Comparison of ENCODE assay signal across 2 cellular contexts in the genomic region with DNA sequence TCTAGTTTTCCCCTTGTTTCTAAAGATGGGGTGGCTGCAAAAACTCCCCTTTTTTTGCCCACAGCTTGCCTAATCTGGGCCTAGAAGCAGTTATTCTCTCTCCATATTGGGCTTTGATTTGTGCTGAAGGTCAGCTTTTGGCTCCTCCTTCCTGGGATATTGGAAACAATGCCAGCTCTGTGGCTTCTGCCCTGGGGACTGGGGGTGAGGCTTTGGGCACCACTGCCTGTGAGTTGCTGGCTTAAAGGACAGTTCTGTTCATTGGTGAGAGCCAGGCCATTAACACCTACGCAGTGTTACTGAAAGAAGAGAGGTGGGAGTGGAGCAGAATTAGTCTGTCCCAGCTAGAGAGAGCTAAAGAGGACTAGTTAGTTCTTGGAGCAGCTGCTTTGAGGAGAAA.
TF ChIP-seq lines count a peak whose summit lies in the region.

No MANE protein-coding gene starts in this region.

TF ChIP-seq in HCT116, 20 proteins besides CTCF, POLR2A, EP300 and RAD21:
- TF ChIP-seq SRF (IDR thresholded peaks at IDR 0.05; ENCODE audit: low read depth) = no peak
- TF ChIP-seq, protein P1, sequence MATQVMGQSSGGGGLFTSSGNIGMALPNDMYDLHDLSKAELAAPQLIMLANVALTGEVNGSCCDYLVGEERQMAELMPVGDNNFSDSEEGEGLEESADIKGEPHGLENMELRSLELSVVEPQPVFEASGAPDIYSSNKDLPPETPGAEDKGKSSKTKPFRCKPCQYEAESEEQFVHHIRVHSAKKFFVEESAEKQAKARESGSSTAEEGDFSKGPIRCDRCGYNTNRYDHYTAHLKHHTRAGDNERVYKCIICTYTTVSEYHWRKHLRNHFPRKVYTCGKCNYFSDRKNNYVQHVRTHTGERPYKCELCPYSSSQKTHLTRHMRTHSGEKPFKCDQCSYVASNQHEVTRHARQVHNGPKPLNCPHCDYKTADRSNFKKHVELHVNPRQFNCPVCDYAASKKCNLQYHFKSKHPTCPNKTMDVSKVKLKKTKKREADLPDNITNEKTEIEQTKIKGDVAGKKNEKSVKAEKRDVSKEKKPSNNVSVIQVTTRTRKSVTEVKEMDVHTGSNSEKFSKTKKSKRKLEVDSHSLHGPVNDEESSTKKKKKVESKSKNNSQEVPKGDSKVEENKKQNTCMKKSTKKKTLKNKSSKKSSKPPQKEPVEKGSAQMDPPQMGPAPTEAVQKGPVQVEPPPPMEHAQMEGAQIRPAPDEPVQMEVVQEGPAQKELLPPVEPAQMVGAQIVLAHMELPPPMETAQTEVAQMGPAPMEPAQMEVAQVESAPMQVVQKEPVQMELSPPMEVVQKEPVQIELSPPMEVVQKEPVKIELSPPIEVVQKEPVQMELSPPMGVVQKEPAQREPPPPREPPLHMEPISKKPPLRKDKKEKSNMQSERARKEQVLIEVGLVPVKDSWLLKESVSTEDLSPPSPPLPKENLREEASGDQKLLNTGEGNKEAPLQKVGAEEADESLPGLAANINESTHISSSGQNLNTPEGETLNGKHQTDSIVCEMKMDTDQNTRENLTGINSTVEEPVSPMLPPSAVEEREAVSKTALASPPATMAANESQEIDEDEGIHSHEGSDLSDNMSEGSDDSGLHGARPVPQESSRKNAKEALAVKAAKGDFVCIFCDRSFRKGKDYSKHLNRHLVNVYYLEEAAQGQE (IDR thresholded peaks at IDR 0.05; ENCODE audit: low read depth) = no peak
- no peak for TF ChIP-seq JUND (IDR thresholded peaks at IDR 0.05)

TF ChIP-seq in K562, 482 proteins besides CTCF, POLR2A, EP300 and RAD21:
- TF ChIP-seq BACH1 (tag; IDR thresholded peaks at IDR 0.05) (no peak), ZNF695 (CRISPR knock-in tag; IDR thresholded peaks at IDR 0.05) (no peak), SIX5 (IDR thresholded peaks at IDR 0.05; ENCODE audit: borderline replicate concordance in 1 of 2, insufficient read depth in 1 of 2, low read depth in 1 of 2, low read length in 2 of 2) (no peak), KDM2B (CRISPR knock-in tag; IDR thresholded peaks at IDR 0.05) (no peak), EGR1 (conservative IDR thresholded peaks at IDR 0.05) (peak; percentile 42; the same call in 1 of the 2 replicates), CBX3 (IDR thresholded peaks at IDR 0.05; ENCODE audit: borderline replicate concordance in 1 of 2, low read length in 2 of 2) (no peak), DMBX1 (CRISPR knock-in tag; IDR thresholded peaks at IDR 0.05; ENCODE audit: borderline replicate concordance) (no peak), GTF2F1 (IDR thresholded peaks at IDR 0.05; ENCODE audit: low read depth, low read length) (no peak), GTF2E2 (tag; IDR thresholded peaks at IDR 0.05) (no peak), NR2C2 (CRISPR knock-in tag; IDR thresholded peaks at IDR 0.05) (no peak), NR2C2 (tag; IDR thresholded peaks at IDR 0.05) (no peak), PTRF (tag; IDR thresholded peaks at IDR 0.05) (no peak)
- TF ChIP-seq, protein P2, sequence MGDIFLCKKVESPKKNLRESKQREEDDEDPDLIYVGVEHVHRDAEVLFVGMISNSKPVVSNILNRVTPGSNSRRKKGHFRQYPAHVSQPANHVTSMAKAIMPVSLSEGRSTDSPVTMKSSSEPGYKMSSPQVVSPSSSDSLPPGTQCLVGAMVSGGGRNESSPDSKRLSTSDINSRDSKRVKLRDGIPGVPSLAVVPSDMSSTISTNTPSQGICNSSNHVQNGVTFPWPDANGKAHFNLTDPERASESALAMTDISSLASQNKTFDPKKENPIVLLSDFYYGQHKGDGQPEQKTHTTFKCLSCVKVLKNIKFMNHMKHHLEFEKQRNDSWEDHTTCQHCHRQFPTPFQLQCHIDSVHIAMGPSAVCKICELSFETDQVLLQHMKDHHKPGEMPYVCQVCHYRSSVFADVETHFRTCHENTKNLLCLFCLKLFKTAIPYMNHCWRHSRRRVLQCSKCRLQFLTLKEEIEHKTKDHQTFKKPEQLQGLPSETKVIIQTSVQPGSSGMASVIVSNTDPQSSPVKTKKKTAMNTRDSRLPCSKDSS (IDR thresholded peaks at IDR 0.05; ENCODE audit: low read depth, partially characterized antibody) = no peak
- TF ChIP-seq, protein P3, sequence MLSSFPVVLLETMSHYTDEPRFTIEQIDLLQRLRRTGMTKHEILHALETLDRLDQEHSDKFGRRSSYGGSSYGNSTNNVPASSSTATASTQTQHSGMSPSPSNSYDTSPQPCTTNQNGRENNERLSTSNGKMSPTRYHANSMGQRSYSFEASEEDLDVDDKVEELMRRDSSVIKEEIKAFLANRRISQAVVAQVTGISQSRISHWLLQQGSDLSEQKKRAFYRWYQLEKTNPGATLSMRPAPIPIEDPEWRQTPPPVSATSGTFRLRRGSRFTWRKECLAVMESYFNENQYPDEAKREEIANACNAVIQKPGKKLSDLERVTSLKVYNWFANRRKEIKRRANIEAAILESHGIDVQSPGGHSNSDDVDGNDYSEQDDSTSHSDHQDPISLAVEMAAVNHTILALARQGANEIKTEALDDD (IDR thresholded peaks at IDR 0.05) = peak; percentile 98
TF ChIP-seq in K562: peak in this region for 2.
